In the genomic region with DNA sequence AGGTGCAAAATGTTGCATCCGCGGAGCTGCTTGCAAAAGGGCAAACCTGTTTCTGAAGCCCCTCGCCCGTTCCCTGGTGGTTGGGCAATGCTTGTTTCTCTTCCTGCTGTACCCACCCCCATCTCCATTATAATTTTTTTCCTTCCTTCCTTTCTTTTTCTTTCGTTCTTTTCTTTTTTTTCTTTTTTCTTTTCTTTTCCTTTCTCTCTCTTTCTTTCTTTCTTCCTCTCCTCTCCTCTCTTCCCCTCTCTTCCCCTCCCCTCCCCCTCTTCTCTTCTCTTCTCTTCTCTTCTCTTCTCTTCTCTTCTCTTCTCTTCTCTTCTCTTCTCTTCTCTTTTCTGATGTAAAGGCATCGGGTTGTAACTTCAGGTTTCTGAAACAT, we compare ENCODE assay signal across 9 cellular contexts.
DNase-seq lines count a peak whose midpoint lies in the region; ATAC-seq and TF ChIP-seq lines count a peak whose summit lies in the region.
"Had no signal": no experiment of that assay in that cellular context is flagged by ENCODE, and none has a peak within 500 bp of the region (broad histone marks: within the 10 kb centered on the region; RNA-seq: fewer than 3 reads in every experiment).

No MANE protein-coding gene starts in this region.

- H3K9me3 ChIP-seq in suprapubic skin: no peaks in the 10 kb centered on the region

- H3K9me3 Mint-ChIP-seq in activated T-cell treated with anti-CD3 and anti-CD28 coated beads, Interleukin-2, amount 50 U/mL, for 72 hours: peaks cover 0 to 2% of the 10 kb centered on the region in 2 donors
- no peaks in the 10 kb centered on the region for H3K9me3 Mint-ChIP-seq in activated T-helper 2 cell treated with anti-CD3 and anti-CD28 coated beads, Interferon-gamma antibody, Interleukin-2, Interleukin-4, amounts not matched to agents 10 μg/mL and 5 μg/mL and 100 μg/mL, durations not matched to agents 14 hours and 24 hours and 36 hours
- H3K9me3 Mint-ChIP-seq in immature natural killer cell: peaks cover 0 to 2% (median 0%) of the 10 kb centered on the region in 6 donors

- peak overlapping the region; percentile 75 to 81 for H3K4me3 Mint-ChIP-seq in activated T-cell treated with anti-CD3 and anti-CD28 coated beads, Interleukin-2, amount 50 U/mL, for 72 hours
- peak overlapping the region; percentile 90 for H3K4me3 Mint-ChIP-seq in activated T-helper 2 cell treated with anti-CD3 and anti-CD28 coated beads, Interferon-gamma antibody, Interleukin-2, Interleukin-4, amounts not matched to agents 10 μg/mL and 5 μg/mL and 100 μg/mL, durations not matched to agents 14 hours and 24 hours and 36 hours (ENCODE audit: low read depth)
- peak overlapping the region; percentile 73 to 91 (median 80) for H3K4me3 Mint-ChIP-seq in immature natural killer cell

- WGBS in suprapubic skin: 2% methylated on average over 6 of the region's 6 CpGs

- no peak for ATAC-seq in activated T-cell treated with anti-CD3 and anti-CD28 coated beads, Interleukin-2, amount 50 U/mL, for 72 hours (replicated peaks in 1 of 2)
- ATAC-seq in GM21529 (IDR thresholded peaks at IDR 0.05; ENCODE audit: unreplicated experiment): no peak

- intact Hi-C loops in activated T-helper 2 cell treated with anti-CD3 and anti-CD28 coated beads, Interferon-gamma antibody, Interleukin-2, Interleukin-4, amounts not matched to agents 10 μg/mL and 5 μg/mL and 100 μg/mL, durations not matched to agents 14 hours and 24 hours and 36 hours (cut with micrococcal nuclease): loop anchor here (1.0 to 10.0 kb wide), 6 partner anchors 18 to 962 kb away; a partner anchor contains a TSS

- H3K36me3 Mint-ChIP-seq in activated T-cell treated with anti-CD3 and anti-CD28 coated beads, Interleukin-2, amount 50 U/mL, for 72 hours (ENCODE audit: insufficient read depth in 2 of 2): peaks cover 2 to 4% of the 10 kb centered on the region in 2 donors
- peaks cover 23% of the 10 kb centered on the region for H3K36me3 Mint-ChIP-seq in activated T-helper 2 cell treated with anti-CD3 and anti-CD28 coated beads, Interferon-gamma antibody, Interleukin-2, Interleukin-4, amounts not matched to agents 10 μg/mL and 5 μg/mL and 100 μg/mL, durations not matched to agents 14 hours and 24 hours and 36 hours (ENCODE audit: low read depth)
- peaks cover 0 to 3% (median 0%) of the 10 kb centered on the region in 3 donors for H3K36me3 Mint-ChIP-seq in immature natural killer cell

- H3K27ac ChIP-seq in suprapubic skin: no peak overlapping the region

- no peak for TF ChIP-seq POLR2A in suprapubic skin (IDR thresholded peaks at IDR 0.05)

- no peak for DNase-seq in activated T-cell treated with anti-CD3 and anti-CD28 coated beads, Interleukin-2, amount 50 U/mL, for 72 hours
- DNase-seq in activated T-cell treated with anti-CD3 and anti-CD28 coated beads, Interleukin-2, amount 50 U/mL, for 1 hour: no peak
- DNase-seq in activated T-helper 2 cell treated with anti-CD3 and anti-CD28 coated beads, Interferon-gamma antibody, Interleukin-2, Interleukin-4, amounts not matched to agents 10 μg/mL and 5 μg/mL and 100 μg/mL, durations not matched to agents 14 hours and 24 hours and 36 hours (ENCODE audit: low spot score): no peak
- DNase-seq in immature natural killer cell: no peak
- DNase-seq in suprapubic skin (ENCODE audit: low spot score in 2 of 2): no peak
- no peak for DNase-seq in stimulated activated CD4-positive, alpha-beta T cell treated with anti-CD3 and anti-CD28 coated beads, Interleukin-12 subunit alpha, Interleukin-12 subunit beta, amount 100 ng/mL, for 4 hours
- no peak for DNase-seq in NCI-H748 (lab: John Stamatoyannopoulos, UW; ENCODE audit: unreplicated experiment)
- DNase-seq: HFFc6 had no signal

- TF ChIP-seq EP300 in suprapubic skin (IDR thresholded peaks at IDR 0.05): no peak

- peaks cover 9% of the 10 kb centered on the region for H3K27me3 ChIP-seq in suprapubic skin

- H3K27me3 Mint-ChIP-seq in activated T-cell treated with anti-CD3 and anti-CD28 coated beads, Interleukin-2, amount 50 U/mL, for 72 hours (ENCODE audit: low read depth): peaks cover 6% of the 10 kb centered on the region
- no peaks in the 10 kb centered on the region for H3K27me3 Mint-ChIP-seq in activated T-helper 2 cell treated with anti-CD3 and anti-CD28 coated beads, Interferon-gamma antibody, Interleukin-2, Interleukin-4, amounts not matched to agents 10 μg/mL and 5 μg/mL and 100 μg/mL, durations not matched to agents 14 hours and 24 hours and 36 hours (ENCODE audit: low read depth)
- peaks cover 8 to 22% (median 12%) of the 10 kb centered on the region in 3 donors for H3K27me3 Mint-ChIP-seq in immature natural killer cell (ENCODE audit: low read depth in 3 of 3)

- TF ChIP-seq CTCF in suprapubic skin (IDR thresholded peaks at IDR 0.05): no peak

- peak overlapping the region; percentile 41 for H3K4me3 ChIP-seq in suprapubic skin

- peaks cover 83% of the 10 kb centered on the region for H3K4me1 Mint-ChIP-seq in activated T-cell treated with anti-CD3 and anti-CD28 coated beads, Interleukin-2, amount 50 U/mL, for 72 hours (ENCODE audit: low read depth)
- H3K4me1 Mint-ChIP-seq in activated T-helper 2 cell treated with anti-CD3 and anti-CD28 coated beads, Interferon-gamma antibody, Interleukin-2, Interleukin-4, amounts not matched to agents 10 μg/mL and 5 μg/mL and 100 μg/mL, durations not matched to agents 14 hours and 24 hours and 36 hours (ENCODE audit: low read depth): peaks cover 67% of the 10 kb centered on the region
- peaks cover 35 to 41% of the 10 kb centered on the region in 2 donors for H3K4me1 Mint-ChIP-seq in immature natural killer cell

- peak overlapping the region; percentile 92 for H3K27ac Mint-ChIP-seq in activated T-cell treated with anti-CD3 and anti-CD28 coated beads, Interleukin-2, amount 50 U/mL, for 72 hours
- H3K27ac Mint-ChIP-seq in activated T-helper 2 cell treated with anti-CD3 and anti-CD28 coated beads, Interferon-gamma antibody, Interleukin-2, Interleukin-4, amounts not matched to agents 10 μg/mL and 5 μg/mL and 100 μg/mL, durations not matched to agents 14 hours and 24 hours and 36 hours: peak overlapping the region; percentile 99
- peak overlapping the region; percentile 81 to 99 (median 92) for H3K27ac Mint-ChIP-seq in immature natural killer cell
- H3K27ac Mint-ChIP-seq: HFFc6 had no signal

- peaks cover 10% of the 10 kb centered on the region for H3K4me1 ChIP-seq in suprapubic skin

- H3K36me3 ChIP-seq in suprapubic skin: no peaks in the 10 kb centered on the region
